ENCODE assay signal across 1 cellular context in the genomic region with DNA sequence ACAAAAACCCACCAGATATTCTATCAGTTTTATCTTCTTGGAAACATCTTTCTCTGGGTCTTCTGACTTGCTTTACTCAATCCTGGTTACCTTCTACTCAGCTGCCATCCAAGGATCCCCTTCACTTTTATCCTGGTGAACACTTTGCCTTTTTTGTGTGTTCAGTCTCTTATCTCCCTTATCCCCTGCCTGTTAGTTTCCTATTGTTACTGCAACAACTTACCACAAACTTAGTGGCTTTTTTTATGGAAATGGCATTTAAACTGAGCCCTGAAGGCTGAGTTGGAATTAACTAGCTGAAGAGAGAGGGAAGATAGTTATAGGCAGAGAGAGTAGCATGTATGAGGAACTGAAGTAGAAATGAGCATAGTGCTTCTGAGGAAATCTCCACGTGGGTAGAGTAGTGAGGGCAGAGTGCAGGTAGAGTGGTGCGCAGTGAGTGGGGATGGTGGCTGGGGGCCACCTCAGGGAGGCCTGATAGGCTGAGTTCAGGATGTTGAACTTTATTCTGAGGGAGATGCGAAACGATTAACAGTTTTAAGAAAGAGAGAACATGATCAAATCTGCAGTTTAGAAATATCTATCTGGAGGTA.
TF ChIP-seq lines count a peak whose summit lies in the region.

No MANE protein-coding gene starts in this region.

TF ChIP-seq in K562, 482 proteins besides CTCF, POLR2A, EP300 and RAD21 (continued from another document and continues in another):
- TF ChIP-seq C11orf30 (IDR thresholded peaks at IDR 0.05; ENCODE audit: low read depth) (no peak), TAL1 (IDR thresholded peaks at IDR 0.05) (peak; percentile 41), CAMTA2 (CRISPR knock-in tag; conservative IDR thresholded peaks at IDR 0.05) (no peak), GABPB1 (CRISPR knock-in tag; IDR thresholded peaks at IDR 0.05) (no peak), ARID1B (IDR thresholded peaks at IDR 0.05) (0 out of 2 replicates have a peak, but pooled peaks have one; percentile 19), TCF3 (CRISPR knock-in tag; IDR thresholded peaks at IDR 0.05) (peak; percentile 44; the same call in 1 of the 2 replicates), GATAD2A (IDR thresholded peaks at IDR 0.05) (no peak), ZFP1 (CRISPR knock-in tag; IDR thresholded peaks at IDR 0.05) (peak; percentile 66; the same call in 1 of the 2 replicates), SOX6 (IDR thresholded peaks at IDR 0.05) (peak; percentile 34; the same call in 1 of the 2 replicates), NR2C2 (CRISPR knock-in tag; IDR thresholded peaks at IDR 0.05) (no peak), NR2C2 (tag; IDR thresholded peaks at IDR 0.05) (no peak), FOSL1 (tag; conservative IDR thresholded peaks at IDR 0.05) (no peak), ZNF133 (CRISPR knock-in tag; IDR thresholded peaks at IDR 0.05) (no peak), PHB2 (IDR thresholded peaks at IDR 0.05; ENCODE audit: low read depth) (no peak), PHF21A (IDR thresholded peaks at IDR 0.05; ENCODE audit: borderline replicate concordance, low read depth) (no peak), SREBF2 (CRISPR knock-in tag; IDR thresholded peaks at IDR 0.05) (no peak), CBFA2T2 (conservative IDR thresholded peaks at IDR 0.05) (peak; percentile 22; the same call in 1 of the 2 replicates), RBBP5 (IDR thresholded peaks at IDR 0.05; ENCODE audit: borderline replicate concordance, insufficient read depth, low read length, poor library complexity, severe bottlenecking) (no peak), CBFA2T3 (IDR thresholded peaks at IDR 0.05) (peak; percentile 63), NR4A1 (CRISPR knock-in tag; IDR thresholded peaks at IDR 0.05) (no peak), NR4A1 (tag; IDR thresholded peaks at IDR 0.05) (no peak), DMBX1 (CRISPR knock-in tag; IDR thresholded peaks at IDR 0.05; ENCODE audit: borderline replicate concordance) (no peak), BCL6 (CRISPR knock-in tag; IDR thresholded peaks at IDR 0.05) (no peak), SMAD2 (IDR thresholded peaks at IDR 0.05; ENCODE audit: low read depth, low read length) (no peak), TEAD2 (tag; IDR thresholded peaks at IDR 0.05) (no peak), NCOA4 (IDR thresholded peaks at IDR 0.05; ENCODE audit: partially characterized antibody) (no peak), RB1 (IDR thresholded peaks at IDR 0.05; ENCODE audit: low read depth) (no peak), RBM34 (IDR thresholded peaks at IDR 0.05; ENCODE audit: borderline replicate concordance, insufficient read depth, low read length) (no peak), DPF2 (IDR thresholded peaks at IDR 0.05) (no peak)
- TF ChIP-seq, protein P1, sequence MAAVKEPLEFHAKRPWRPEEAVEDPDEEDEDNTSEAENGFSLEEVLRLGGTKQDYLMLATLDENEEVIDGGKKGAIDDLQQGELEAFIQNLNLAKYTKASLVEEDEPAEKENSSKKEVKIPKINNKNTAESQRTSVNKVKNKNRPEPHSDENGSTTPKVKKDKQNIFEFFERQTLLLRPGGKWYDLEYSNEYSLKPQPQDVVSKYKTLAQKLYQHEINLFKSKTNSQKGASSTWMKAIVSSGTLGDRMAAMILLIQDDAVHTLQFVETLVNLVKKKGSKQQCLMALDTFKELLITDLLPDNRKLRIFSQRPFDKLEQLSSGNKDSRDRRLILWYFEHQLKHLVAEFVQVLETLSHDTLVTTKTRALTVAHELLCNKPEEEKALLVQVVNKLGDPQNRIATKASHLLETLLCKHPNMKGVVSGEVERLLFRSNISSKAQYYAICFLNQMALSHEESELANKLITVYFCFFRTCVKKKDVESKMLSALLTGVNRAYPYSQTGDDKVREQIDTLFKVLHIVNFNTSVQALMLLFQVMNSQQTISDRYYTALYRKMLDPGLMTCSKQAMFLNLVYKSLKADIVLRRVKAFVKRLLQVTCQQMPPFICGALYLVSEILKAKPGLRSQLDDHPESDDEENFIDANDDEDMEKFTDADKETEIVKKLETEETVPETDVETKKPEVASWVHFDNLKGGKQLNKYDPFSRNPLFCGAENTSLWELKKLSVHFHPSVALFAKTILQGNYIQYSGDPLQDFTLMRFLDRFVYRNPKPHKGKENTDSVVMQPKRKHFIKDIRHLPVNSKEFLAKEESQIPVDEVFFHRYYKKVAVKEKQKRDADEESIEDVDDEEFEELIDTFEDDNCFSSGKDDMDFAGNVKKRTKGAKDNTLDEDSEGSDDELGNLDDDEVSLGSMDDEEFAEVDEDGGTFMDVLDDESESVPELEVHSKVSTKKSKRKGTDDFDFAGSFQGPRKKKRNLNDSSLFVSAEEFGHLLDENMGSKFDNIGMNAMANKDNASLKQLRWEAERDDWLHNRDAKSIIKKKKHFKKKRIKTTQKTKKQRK (IDR thresholded peaks at IDR 0.05; ENCODE audit: borderline replicate concordance, low read depth, low read length): no peak
- TF ChIP-seq, protein P2, sequence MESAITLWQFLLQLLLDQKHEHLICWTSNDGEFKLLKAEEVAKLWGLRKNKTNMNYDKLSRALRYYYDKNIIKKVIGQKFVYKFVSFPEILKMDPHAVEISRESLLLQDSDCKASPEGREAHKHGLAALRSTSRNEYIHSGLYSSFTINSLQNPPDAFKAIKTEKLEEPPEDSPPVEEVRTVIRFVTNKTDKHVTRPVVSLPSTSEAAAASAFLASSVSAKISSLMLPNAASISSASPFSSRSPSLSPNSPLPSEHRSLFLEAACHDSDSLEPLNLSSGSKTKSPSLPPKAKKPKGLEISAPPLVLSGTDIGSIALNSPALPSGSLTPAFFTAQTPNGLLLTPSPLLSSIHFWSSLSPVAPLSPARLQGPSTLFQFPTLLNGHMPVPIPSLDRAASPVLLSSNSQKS (CRISPR knock-in tag; IDR thresholded peaks at IDR 0.05): no peak
- TF ChIP-seq, protein P3, sequence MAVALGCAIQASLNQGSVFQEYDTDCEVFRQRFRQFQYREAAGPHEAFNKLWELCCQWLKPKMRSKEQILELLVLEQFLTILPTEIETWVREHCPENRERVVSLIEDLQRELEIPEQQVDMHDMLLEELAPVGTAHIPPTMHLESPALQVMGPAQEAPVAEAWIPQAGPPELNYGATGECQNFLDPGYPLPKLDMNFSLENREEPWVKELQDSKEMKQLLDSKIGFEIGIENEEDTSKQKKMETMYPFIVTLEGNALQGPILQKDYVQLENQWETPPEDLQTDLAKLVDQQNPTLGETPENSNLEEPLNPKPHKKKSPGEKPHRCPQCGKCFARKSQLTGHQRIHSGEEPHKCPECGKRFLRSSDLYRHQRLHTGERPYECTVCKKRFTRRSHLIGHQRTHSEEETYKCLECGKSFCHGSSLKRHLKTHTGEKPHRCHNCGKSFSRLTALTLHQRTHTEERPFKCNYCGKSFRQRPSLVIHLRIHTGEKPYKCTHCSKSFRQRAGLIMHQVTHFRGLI (CRISPR knock-in tag; IDR thresholded peaks at IDR 0.05): no peak
- TF ChIP-seq, protein P4, sequence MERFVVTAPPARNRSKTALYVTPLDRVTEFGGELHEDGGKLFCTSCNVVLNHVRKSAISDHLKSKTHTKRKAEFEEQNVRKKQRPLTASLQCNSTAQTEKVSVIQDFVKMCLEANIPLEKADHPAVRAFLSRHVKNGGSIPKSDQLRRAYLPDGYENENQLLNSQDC (CRISPR knock-in tag; IDR thresholded peaks at IDR 0.05): no peak
- TF ChIP-seq, protein P5, sequence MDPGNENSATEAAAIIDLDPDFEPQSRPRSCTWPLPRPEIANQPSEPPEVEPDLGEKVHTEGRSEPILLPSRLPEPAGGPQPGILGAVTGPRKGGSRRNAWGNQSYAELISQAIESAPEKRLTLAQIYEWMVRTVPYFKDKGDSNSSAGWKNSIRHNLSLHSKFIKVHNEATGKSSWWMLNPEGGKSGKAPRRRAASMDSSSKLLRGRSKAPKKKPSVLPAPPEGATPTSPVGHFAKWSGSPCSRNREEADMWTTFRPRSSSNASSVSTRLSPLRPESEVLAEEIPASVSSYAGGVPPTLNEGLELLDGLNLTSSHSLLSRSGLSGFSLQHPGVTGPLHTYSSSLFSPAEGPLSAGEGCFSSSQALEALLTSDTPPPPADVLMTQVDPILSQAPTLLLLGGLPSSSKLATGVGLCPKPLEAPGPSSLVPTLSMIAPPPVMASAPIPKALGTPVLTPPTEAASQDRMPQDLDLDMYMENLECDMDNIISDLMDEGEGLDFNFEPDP (CRISPR knock-in tag; IDR thresholded peaks at IDR 0.05): no peak
- TF ChIP-seq, protein P6, sequence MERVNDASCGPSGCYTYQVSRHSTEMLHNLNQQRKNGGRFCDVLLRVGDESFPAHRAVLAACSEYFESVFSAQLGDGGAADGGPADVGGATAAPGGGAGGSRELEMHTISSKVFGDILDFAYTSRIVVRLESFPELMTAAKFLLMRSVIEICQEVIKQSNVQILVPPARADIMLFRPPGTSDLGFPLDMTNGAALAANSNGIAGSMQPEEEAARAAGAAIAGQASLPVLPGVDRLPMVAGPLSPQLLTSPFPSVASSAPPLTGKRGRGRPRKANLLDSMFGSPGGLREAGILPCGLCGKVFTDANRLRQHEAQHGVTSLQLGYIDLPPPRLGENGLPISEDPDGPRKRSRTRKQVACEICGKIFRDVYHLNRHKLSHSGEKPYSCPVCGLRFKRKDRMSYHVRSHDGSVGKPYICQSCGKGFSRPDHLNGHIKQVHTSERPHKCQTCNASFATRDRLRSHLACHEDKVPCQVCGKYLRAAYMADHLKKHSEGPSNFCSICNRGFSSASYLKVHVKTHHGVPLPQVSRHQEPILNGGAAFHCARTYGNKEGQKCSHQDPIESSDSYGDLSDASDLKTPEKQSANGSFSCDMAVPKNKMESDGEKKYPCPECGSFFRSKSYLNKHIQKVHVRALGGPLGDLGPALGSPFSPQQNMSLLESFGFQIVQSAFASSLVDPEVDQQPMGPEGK (CRISPR knock-in tag; IDR thresholded peaks at IDR 0.05; ENCODE audit: borderline replicate concordance): no peak
- TF ChIP-seq, protein P7, sequence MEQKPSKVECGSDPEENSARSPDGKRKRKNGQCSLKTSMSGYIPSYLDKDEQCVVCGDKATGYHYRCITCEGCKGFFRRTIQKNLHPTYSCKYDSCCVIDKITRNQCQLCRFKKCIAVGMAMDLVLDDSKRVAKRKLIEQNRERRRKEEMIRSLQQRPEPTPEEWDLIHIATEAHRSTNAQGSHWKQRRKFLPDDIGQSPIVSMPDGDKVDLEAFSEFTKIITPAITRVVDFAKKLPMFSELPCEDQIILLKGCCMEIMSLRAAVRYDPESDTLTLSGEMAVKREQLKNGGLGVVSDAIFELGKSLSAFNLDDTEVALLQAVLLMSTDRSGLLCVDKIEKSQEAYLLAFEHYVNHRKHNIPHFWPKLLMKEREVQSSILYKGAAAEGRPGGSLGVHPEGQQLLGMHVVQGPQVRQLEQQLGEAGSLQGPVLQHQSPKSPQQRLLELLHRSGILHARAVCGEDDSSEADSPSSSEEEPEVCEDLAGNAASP (IDR thresholded peaks at IDR 0.05): no peak
- TF ChIP-seq, protein P8, sequence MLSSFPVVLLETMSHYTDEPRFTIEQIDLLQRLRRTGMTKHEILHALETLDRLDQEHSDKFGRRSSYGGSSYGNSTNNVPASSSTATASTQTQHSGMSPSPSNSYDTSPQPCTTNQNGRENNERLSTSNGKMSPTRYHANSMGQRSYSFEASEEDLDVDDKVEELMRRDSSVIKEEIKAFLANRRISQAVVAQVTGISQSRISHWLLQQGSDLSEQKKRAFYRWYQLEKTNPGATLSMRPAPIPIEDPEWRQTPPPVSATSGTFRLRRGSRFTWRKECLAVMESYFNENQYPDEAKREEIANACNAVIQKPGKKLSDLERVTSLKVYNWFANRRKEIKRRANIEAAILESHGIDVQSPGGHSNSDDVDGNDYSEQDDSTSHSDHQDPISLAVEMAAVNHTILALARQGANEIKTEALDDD (IDR thresholded peaks at IDR 0.05): peak; percentile 87
- TF ChIP-seq, protein P9, sequence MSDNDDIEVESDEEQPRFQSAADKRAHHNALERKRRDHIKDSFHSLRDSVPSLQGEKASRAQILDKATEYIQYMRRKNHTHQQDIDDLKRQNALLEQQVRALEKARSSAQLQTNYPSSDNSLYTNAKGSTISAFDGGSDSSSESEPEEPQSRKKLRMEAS (CRISPR knock-in tag; IDR thresholded peaks at IDR 0.05): no peak
- TF ChIP-seq, protein P10, sequence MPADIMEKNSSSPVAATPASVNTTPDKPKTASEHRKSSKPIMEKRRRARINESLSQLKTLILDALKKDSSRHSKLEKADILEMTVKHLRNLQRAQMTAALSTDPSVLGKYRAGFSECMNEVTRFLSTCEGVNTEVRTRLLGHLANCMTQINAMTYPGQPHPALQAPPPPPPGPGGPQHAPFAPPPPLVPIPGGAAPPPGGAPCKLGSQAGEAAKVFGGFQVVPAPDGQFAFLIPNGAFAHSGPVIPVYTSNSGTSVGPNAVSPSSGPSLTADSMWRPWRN (IDR thresholded peaks at IDR 0.05; ENCODE audit: low read depth): no peak
- TF ChIP-seq, protein P11, sequence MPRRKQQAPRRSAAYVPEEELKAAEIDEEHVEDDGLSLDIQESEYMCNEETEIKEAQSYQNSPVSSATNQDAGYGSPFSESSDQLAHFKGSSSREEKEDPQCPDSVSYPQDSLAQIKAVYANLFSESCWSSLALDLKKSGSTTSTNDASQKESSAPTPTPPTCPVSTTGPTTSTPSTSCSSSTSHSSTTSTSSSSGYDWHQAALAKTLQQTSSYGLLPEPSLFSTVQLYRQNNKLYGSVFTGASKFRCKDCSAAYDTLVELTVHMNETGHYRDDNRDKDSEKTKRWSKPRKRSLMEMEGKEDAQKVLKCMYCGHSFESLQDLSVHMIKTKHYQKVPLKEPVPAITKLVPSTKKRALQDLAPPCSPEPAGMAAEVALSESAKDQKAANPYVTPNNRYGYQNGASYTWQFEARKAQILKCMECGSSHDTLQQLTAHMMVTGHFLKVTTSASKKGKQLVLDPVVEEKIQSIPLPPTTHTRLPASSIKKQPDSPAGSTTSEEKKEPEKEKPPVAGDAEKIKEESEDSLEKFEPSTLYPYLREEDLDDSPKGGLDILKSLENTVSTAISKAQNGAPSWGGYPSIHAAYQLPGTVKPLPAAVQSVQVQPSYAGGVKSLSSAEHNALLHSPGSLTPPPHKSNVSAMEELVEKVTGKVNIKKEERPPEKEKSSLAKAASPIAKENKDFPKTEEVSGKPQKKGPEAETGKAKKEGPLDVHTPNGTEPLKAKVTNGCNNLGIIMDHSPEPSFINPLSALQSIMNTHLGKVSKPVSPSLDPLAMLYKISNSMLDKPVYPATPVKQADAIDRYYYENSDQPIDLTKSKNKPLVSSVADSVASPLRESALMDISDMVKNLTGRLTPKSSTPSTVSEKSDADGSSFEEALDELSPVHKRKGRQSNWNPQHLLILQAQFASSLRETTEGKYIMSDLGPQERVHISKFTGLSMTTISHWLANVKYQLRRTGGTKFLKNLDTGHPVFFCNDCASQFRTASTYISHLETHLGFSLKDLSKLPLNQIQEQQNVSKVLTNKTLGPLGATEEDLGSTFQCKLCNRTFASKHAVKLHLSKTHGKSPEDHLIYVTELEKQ (CRISPR knock-in tag; IDR thresholded peaks at IDR 0.05): no peak
